23 cellular contexts compared by ENCODE assay signal in the genomic region with DNA sequence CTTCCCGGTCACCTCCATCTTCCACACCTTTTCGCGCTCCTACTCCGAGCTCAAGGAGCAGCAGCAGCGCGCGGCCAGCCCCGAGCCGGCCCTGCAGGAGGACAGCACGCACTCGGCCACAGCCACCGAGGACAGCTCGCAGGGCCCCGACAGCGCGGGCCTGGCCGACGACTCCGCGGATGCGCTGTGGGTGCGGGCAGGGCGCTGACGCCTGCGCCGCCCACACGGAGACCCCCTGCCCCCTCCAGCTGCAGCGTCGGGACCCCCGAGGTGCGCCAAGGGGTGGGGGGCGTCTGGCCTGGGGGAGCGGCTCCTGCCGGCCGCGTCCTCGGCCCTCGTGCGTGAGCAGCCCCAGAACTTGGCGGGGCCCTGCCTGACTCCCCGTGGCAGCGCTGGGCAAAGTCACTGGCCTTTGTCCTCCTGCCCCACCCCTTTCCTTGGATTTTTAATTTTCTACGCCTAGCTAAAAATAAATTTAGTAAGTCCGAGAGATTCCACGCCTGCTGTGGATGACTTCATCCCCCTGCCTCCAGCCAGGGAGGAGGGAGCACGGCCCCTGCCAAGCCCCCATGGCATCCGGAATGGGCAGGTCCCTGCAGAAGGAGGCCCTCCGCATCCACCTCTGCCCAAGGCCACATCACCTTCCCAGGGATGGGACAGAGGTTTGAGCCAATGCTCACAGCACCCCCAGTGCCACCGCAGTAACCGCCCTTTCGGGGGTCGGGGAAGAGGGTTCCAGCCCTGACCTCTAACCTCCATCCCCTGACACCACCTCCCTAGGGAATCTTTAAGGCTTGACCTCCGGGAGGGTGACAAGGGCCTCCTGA. TPM values are rescaled to one million over a fixed set of nuclear protein-coding genes. Genes with fewer than 3 reads are reported as not detected.
DNase-seq lines count a peak whose midpoint lies in the region; ATAC-seq, FAIRE-seq and TF ChIP-seq lines count a peak whose summit lies in the region.
"Had no signal": no experiment of that assay in that cellular context is flagged by ENCODE, and none has a peak within 500 bp of the region (broad histone marks: within the 10 kb centered on the region; RNA-seq: fewer than 3 reads in every experiment).

No MANE protein-coding gene starts in this region.

- H3K36me3 ChIP-seq in GM12878 (ENCODE audit: control insufficient read depth in 2 of 2, insufficient read depth in 2 of 2, low read length in 1 of 2) (peaks cover 0 to 8% of the 10 kb centered on the region in 2 experiments; a peak in 2 of 4 replicates), stomach (peaks cover 16 to 40% (median 29%) of the 10 kb centered on the region in 4 donors)
- H3K36me3 ChIP-seq: uterus had no signal

- H3K27me3 Mint-ChIP-seq in progenitor cell of endocrine pancreas, result no peaks in the 10 kb centered on the region
- H3K27me3 Mint-ChIP-seq: activated CD4-positive, alpha-beta T cell treated with anti-CD3 and anti-CD28 coated beads for 36 hours had no signal

- H4K20me1 ChIP-seq in GM12878 (ENCODE audit: control insufficient read depth, insufficient read depth), result no peaks in the 10 kb centered on the region

- H3K27ac Mint-ChIP-seq in progenitor cell of endocrine pancreas, result peak overlapping the region; percentile 52
- H3K27ac Mint-ChIP-seq: activated CD4-positive, alpha-beta T cell treated with anti-CD3 and anti-CD28 coated beads for 36 hours; activated naive CD8-positive, alpha-beta T cell treated with anti-CD3 and anti-CD28 coated beads, Interleukin-2, amount 50 U/mL, for 24 hours had no signal

- in situ Hi-C loops in GM12878 (cut with MboI), result no loop called here

- H3K4me3 ChIP-seq in GM12878, result no peak overlapping the region
- H3K4me3 ChIP-seq in stomach, result no peak overlapping the region
- H3K4me3 ChIP-seq: body of pancreas, uterus had no signal

- H3K27ac ChIP-seq in GM12878 (ENCODE audit: control insufficient read depth, insufficient read depth) (no peak overlapping the region), stomach (no peak overlapping the region)
- H3K27ac ChIP-seq: body of pancreas, uterus had no signal

- no peak for FAIRE-seq in GM12878 (lab: Jason Lieb, UNC)
- FAIRE-seq: colon, D721Med, HTR-8/SVneo, TTC549 had no signal

- no peak overlapping the region for H3K9ac ChIP-seq in GM12878 (ENCODE audit: control insufficient read depth, insufficient read depth, low read length)

- H3K4me2 ChIP-seq in GM12878 (ENCODE audit: control insufficient read depth, insufficient read depth), result no peak overlapping the region

- peaks cover 8% of the 10 kb centered on the region; the same call in 2 of the 3 replicates for H3K9me3 ChIP-seq in GM12878 (replicated peaks; ENCODE audit: control insufficient read depth, insufficient read depth, low read length)
- peaks cover 26 to 77% (median 49%) of the 10 kb centered on the region in 4 donors for H3K9me3 ChIP-seq in stomach

- SMC1A ChIA-PET in GM12878 (lab: Charles Lee; ENCODE audit: uncharacterized antibody, unreplicated experiment), result no interaction called here

- RAD21 ChIA-PET in GM12878 (lab: Charles Lee; ENCODE audit: unreplicated experiment), result no interaction called here

- TF ChIP-seq EP300 in GM12878 (IDR thresholded peaks at IDR 0.05; ENCODE audit: borderline replicate concordance in 1 of 2, control insufficient read depth in 1 of 2, low read depth in 2 of 2, low read length in 2 of 2) (no peak), stomach (IDR thresholded peaks at IDR 0.05) (no peak)

- BruUV-seq in GM12878 (replicated peaks; lab: Mats Ljungman, UMichigan), result no TSS peak

- peak; percentile 7 for DNase-seq in GM03348 (ENCODE audit: low spot score)
- no peak for DNase-seq in GM12878 (ENCODE audit: low read depth, low spot score)
- DNase-seq in left colon, result peak in 1 of 2 donors; percentile 16
- DNase-seq in progenitor cell of endocrine pancreas (ENCODE audit: low spot score, unreplicated experiment), result no peak
- DNase-seq in NCI-H2029 treated with DMSO at 0.1 percent for 48 hours (lab: John Stamatoyannopoulos, UW), result no peak
- no peak for DNase-seq in NCI-H1105 treated with DMSO at 0.1 percent for 48 hours (lab: John Stamatoyannopoulos, UW)
- DNase-seq in stomach, result no peak
- DNase-seq: activated CD4-positive, alpha-beta T cell treated with anti-CD3 and anti-CD28 coated beads for 36 hours; activated effector memory CD4-positive, alpha-beta T cell treated with anti-CD3 and anti-CD28 coated beads, Interleukin-2, amount 50 U/mL, for 16 hours; activated naive CD8-positive, alpha-beta T cell treated with anti-CD3 and anti-CD28 coated beads, Interleukin-2, amount 50 U/mL, for 24 hours; effector memory CD4-positive, alpha-beta T cell; left cardiac atrium; NCI-H187 treated with DMSO at 0.1 percent for 48 hours; NCI-H226; PC-3 had no signal

- intact Hi-C loops in GM12878 (cut with micrococcal nuclease; ENCODE audit: unreplicated experiment) (no loop called here), left colon (cut with DNase I, micrococcal nuclease) (no loop called here), stomach (cut with DNase I; ENCODE audit: low total_unique reads) (no loop called here)

- TF ChIP-seq CTCF in GM12878 (IDR thresholded peaks at IDR 0.05 in 2 of 3, conservative IDR thresholded peaks at IDR 0.05 in 1 of 3; ENCODE audit: control insufficient read depth in 2 of 3, extremely low read depth in 1 of 3, insufficient read depth in 1 of 3, low read depth in 3 of 3, low read length in 3 of 3) (no peak), progenitor cell of endocrine pancreas (IDR thresholded peaks at IDR 0.05; ENCODE audit: unreplicated experiment) (no peak), stomach (IDR thresholded peaks at IDR 0.05) (no peak)

- peak; percentile 23 for TF ChIP-seq POLR2A in GM12878 (IDR thresholded peaks at IDR 0.05; ENCODE audit: low read depth, low read length)
- no peak for TF ChIP-seq POLR2A in stomach (IDR thresholded peaks at IDR 0.05)

- POLR2A ChIA-PET in GM12878 (lab: Charles Lee), result no interaction called here

- no peak overlapping the region for H2AFZ ChIP-seq in GM12878 (ENCODE audit: control insufficient read depth, low read depth, low read length)

- 97% methylated on average over 33 of the region's 53 CpGs for WGBS in GM12878 (ENCODE audit: insufficient coverage, insufficient replicate concordance, low lambda C conversion rate, missing lambda C conversion rate)
- 82 to 93% (median 86%) methylated on average over 26 to 53 of the region's 53 CpGs for WGBS in stomach, 5 donors

- no peaks in the 10 kb centered on the region for H3K79me2 ChIP-seq in GM12878 (ENCODE audit: control insufficient read depth, insufficient read depth, low read length)

- no peak for TF ChIP-seq RAD21 in GM12878 (IDR thresholded peaks at IDR 0.05; ENCODE audit: insufficient read depth, low read depth, low read length)

- CTCF ChIA-PET in GM12878 (lab: Yijun Ruan, JAX), result no interaction called here

- H3K4me3 Mint-ChIP-seq in progenitor cell of endocrine pancreas (ENCODE audit: low read depth), result no peak overlapping the region
- H3K4me3 Mint-ChIP-seq: activated CD4-positive, alpha-beta T cell treated with anti-CD3 and anti-CD28 coated beads for 36 hours; activated naive CD8-positive, alpha-beta T cell treated with anti-CD3 and anti-CD28 coated beads, Interleukin-2, amount 50 U/mL, for 24 hours; neural crest cell had no signal

- H3K4me1 Mint-ChIP-seq in progenitor cell of endocrine pancreas (ENCODE audit: low read depth), result no peaks in the 10 kb centered on the region
- H3K4me1 Mint-ChIP-seq: activated CD4-positive, alpha-beta T cell treated with anti-CD3 and anti-CD28 coated beads for 36 hours; activated naive CD8-positive, alpha-beta T cell treated with anti-CD3 and anti-CD28 coated beads, Interleukin-2, amount 50 U/mL, for 24 hours; neural crest cell had no signal

- H3K9me3 Mint-ChIP-seq in progenitor cell of endocrine pancreas (ENCODE audit: low read depth), result peaks cover 34% of the 10 kb centered on the region

- H3K4me1 ChIP-seq in GM12878 (ENCODE audit: control insufficient read depth, insufficient read depth, low read length), result no peaks in the 10 kb centered on the region
- H3K4me1 ChIP-seq in stomach, result no peaks in the 10 kb centered on the region
- H3K4me1 ChIP-seq: body of pancreas, uterus had no signal

- ATAC-seq in GM12878 (no peak), left colon (peak; percentile 12), HG02610 (IDR thresholded peaks at IDR 0.05; ENCODE audit: unreplicated experiment) (no peak)
- ATAC-seq: activated CD4-positive, alpha-beta T cell treated with anti-CD3 and anti-CD28 coated beads for 36 hours; activated naive CD8-positive, alpha-beta T cell treated with anti-CD3 and anti-CD28 coated beads, Interleukin-2, amount 50 U/mL, for 24 hours; PC-3 had no signal

- peaks cover 46% of the 10 kb centered on the region for H3K36me3 Mint-ChIP-seq in progenitor cell of endocrine pancreas (ENCODE audit: insufficient read depth)

- H3K27me3 ChIP-seq in GM12878 (replicated peaks in 1 of 2; ENCODE audit: control insufficient read depth in 2 of 2, insufficient read depth in 2 of 2, low read length in 1 of 2) (no peaks in the 10 kb centered on the region), stomach (no peaks in the 10 kb centered on the region)
- H3K27me3 ChIP-seq: body of pancreas, uterus had no signal

TF ChIP-seq in GM12878, 131 proteins besides CTCF, POLR2A, EP300 and RAD21 (continues in another document):
- TF ChIP-seq MTA3 (IDR thresholded peaks at IDR 0.05; ENCODE audit: borderline replicate concordance, low read length) (no peak), CBX3 (IDR thresholded peaks at IDR 0.05; ENCODE audit: borderline replicate concordance, low read depth) (no peak), CREB1 (IDR thresholded peaks at IDR 0.05; ENCODE audit: low read depth) (no peak)

RNA-seq across cellular contexts. Expression of gene SLC66A2, which starts 51.6 kb away (rescaled TPM):
- total RNA-seq in GM12878 (2013; cell fraction: nucleolus; rRNA removed), result 51.8 and 53.7 TPM in 2 replicates
- 36.7 and 40.2 TPM in 2 replicates for total RNA-seq in GM12878 (2014; rRNA removed)
- 12.3 TPM in 2 replicates for total RNA-seq in GM12878 (2014; rRNA removed; fragmentation: Illumina TruSeq; extraction: Trizol)
- total RNA-seq in GM12878 (2021), result 41.0 and 42.5 TPM in 2 replicates
- 9.6 TPM for polyA plus RNA-seq in GM12878 (2011; ENCODE audit: low read depth)
- 9.4 and 17.3 TPM in 2 replicates for polyA plus RNA-seq in GM12878 (2011; rRNA removed)
- 36.4 and 51.0 TPM in 2 replicates for polyA plus RNA-seq in GM12878 (2011; cell fraction: cytosol; rRNA removed)
- 60.7 and 67.9 TPM in 2 replicates for polyA plus RNA-seq in GM12878 (2011; cell fraction: nucleus; rRNA removed)
- polyA plus RNA-seq in GM12878 (2012), result 30.5 and 32.0 TPM in 2 replicates
- 1.2 and 5.9 TPM in 2 replicates for polyA plus RNA-seq in GM12878 (2014; fragmentation: Illumina TruSeq; extraction: Trizol)
- polyA plus RNA-seq in GM12878 (2014; fragmentation: Nextera tagmentation; extraction: Ambion mirVana), result 1 to 10 TPM in 1 of 2 experiments, under 1 TPM in 1; 0.69 to 2.7 TPM
- 42.5 and 44.3 TPM in 2 replicates for polyA plus RNA-seq in GM12878 (2014; rRNA removed)
- 10 to 100 TPM in 1 of 2 experiments, 1 to 10 TPM in 1; 3.6 to 23.1 TPM for polyA plus RNA-seq in GM12878 (2016; fragmentation: Nextera tagmentation; extraction: Ambion mirVana)
- 16.0 and 36.0 TPM in 2 replicates for polyA minus RNA-seq in GM12878 (2011; rRNA and poly(A)+ RNA removed)
- 8.4 and 17.6 TPM in 2 replicates for polyA minus RNA-seq in GM12878 (2011; cell fraction: cytosol; rRNA and poly(A)+ RNA removed)
- 17.9 and 22.3 TPM in 2 replicates for polyA minus RNA-seq in GM12878 (2011; cell fraction: nucleus; rRNA and poly(A)+ RNA removed)
- total RNA-seq in left colon, result 100 to 1,000 TPM in 1 of 2 donors, 10 to 100 TPM in 1; 59.4 to 119 TPM
- 31.0 and 31.6 TPM in 2 replicates for total RNA-seq in progenitor cell of endocrine pancreas
- 100 to 1,000 TPM in 1 of 5 donors, 10 to 100 TPM in 4; 18.1 to 148 (median 25.5) TPM for total RNA-seq in stomach
- polyA plus RNA-seq in stomach, result 10 to 100 TPM; 19.1 to 31.1 (median 20.0) TPM
